In the genomic region with DNA sequence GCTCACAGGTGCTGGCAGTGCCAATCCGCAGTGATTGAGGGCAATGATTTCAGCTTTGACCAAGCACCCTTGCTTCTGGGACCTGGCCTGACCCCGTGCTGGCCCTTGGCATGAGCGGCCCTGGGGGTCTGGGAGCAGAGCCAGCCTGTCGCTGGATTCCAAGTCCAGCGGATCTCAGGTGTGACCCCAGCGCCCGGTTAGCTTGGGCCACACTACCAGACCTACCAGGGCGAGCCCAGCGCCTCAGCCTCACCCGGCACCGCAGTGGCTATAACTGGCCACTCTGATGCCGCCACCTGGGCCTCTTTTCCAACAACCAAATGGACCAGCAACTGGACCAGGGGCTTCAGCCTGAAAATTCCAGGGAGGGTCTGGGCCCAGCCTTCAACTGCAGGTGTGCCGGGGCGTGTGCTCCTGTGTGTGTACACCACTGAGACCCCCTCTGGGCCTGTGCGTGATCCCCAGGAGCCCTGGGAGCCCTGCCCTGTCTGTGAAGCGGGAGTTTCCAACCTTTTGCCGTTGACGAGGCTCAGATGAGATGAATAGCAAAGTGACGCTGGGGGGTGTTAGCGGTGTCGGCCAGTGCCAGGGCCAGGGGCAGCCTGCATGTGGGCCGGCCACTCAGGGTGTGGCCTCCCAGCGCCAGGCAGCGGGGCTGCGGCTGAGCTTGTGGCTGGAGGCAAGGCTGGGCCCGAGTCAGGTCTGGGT, we compare ENCODE assay signal across 8 cellular contexts. TPM values are rescaled to one million over a fixed set of nuclear protein-coding genes. Genes with fewer than 3 reads are reported as not detected.
A peak's percentile ranks its signal among the peaks of the same experiment; 100 is the strongest.
DNase-seq lines count a peak whose midpoint lies in the region; ATAC-seq and TF ChIP-seq lines count a peak whose summit lies in the region.

No MANE protein-coding gene starts in this region.

- H3K4me3 Mint-ChIP-seq in CD4-positive, CD25-positive, alpha-beta regulatory T cell: peak overlapping the region; percentile 91 to 100 (median 96)
- H3K4me3 Mint-ChIP-seq in dendritic cell treated with granulocyte-macrophage colony-stimulating factor and Interleukin-4, amounts not matched to agents 40 ng/mL and 50 ng/mL, for 4 days: peak overlapping the region; percentile 94
- H3K4me3 Mint-ChIP-seq in nephron: peak overlapping the region; percentile 67 to 76 (median 70)

- no peaks in the 10 kb centered on the region for H3K36me3 ChIP-seq in CD4-positive, CD25-positive, alpha-beta regulatory T cell (ENCODE audit: control insufficient read depth, insufficient read depth, low read length)
- H3K36me3 ChIP-seq in OCI-LY7 (ENCODE audit: insufficient read depth, low read length): no peaks in the 10 kb centered on the region

- no peaks in the 10 kb centered on the region for H3K9me2 ChIP-seq in OCI-LY7 (ENCODE audit: insufficient read depth, low read length)

- CTCF ChIA-PET in OCI-LY7 (lab: Charles Lee; ENCODE audit: unreplicated experiment): interaction anchor here (1.0 to 2.5 kb wide), 2 partner anchors 23 to 36 kb away, joined by 3 to 17 read pairs; no protein-coding TSS in a partner anchor

- POLR2A ChIA-PET in OCI-LY7 (lab: Charles Lee): interaction anchor here (0.6 to 1.0 kb wide), 2 partner anchors 22 to 74 kb away, joined by 3 to 4 read pairs; no protein-coding TSS in a partner anchor

- H3K4me1 ChIP-seq in CD4-positive, CD25-positive, alpha-beta regulatory T cell (ENCODE audit: control insufficient read depth, insufficient read depth, low read length, poor library complexity, severe bottlenecking): peaks cover 49% of the 10 kb centered on the region
- peaks cover 53% of the 10 kb centered on the region for H3K4me1 ChIP-seq in OCI-LY7 (ENCODE audit: insufficient read depth, low read length, poor library complexity, severe bottlenecking)

- intact Hi-C loops in OCI-LY7 (cut with micrococcal nuclease; ENCODE audit: unreplicated experiment): loop anchor here (1.0 to 2.0 kb wide), 2 partner anchors 37 to 193 kb away; no protein-coding TSS in a partner anchor
- intact Hi-C loops in dendritic cell treated with granulocyte-macrophage colony-stimulating factor and Interleukin-4, amounts not matched to agents 40 ng/mL and 50 ng/mL, for 4 days (cut with micrococcal nuclease): loop anchor here (1.0 kb wide), 1 partner anchor 8 kb away; no protein-coding TSS in a partner anchor

- H3K27me3 Mint-ChIP-seq in CD4-positive, CD25-positive, alpha-beta regulatory T cell: no peaks in the 10 kb centered on the region
- peaks cover 15% of the 10 kb centered on the region for H3K27me3 Mint-ChIP-seq in dendritic cell treated with granulocyte-macrophage colony-stimulating factor and Interleukin-4, amounts not matched to agents 40 ng/mL and 50 ng/mL, for 4 days
- peaks cover 12% of the 10 kb centered on the region for H3K27me3 Mint-ChIP-seq in nephron (ENCODE audit: low read depth)

- no TSS peak for BruUV-seq in OCI-LY7 (replicated peaks; lab: Mats Ljungman, UMichigan)

- peak overlapping the region; percentile 50; the same call in 1 of the 2 replicates for H2AFZ ChIP-seq in OCI-LY7 (ENCODE audit: low read length)

- no peaks in the 10 kb centered on the region for H3K9me3 ChIP-seq in CD4-positive, CD25-positive, alpha-beta regulatory T cell (ENCODE audit: control insufficient read depth in 2 of 2, low read length in 2 of 2)
- no peaks in the 10 kb centered on the region for H3K9me3 ChIP-seq in OCI-LY7 (ENCODE audit: low read length)

- no peaks in the 10 kb centered on the region for H3K36me3 Mint-ChIP-seq in CD4-positive, CD25-positive, alpha-beta regulatory T cell
- peaks cover 55% of the 10 kb centered on the region for H3K36me3 Mint-ChIP-seq in dendritic cell treated with granulocyte-macrophage colony-stimulating factor and Interleukin-4, amounts not matched to agents 40 ng/mL and 50 ng/mL, for 4 days (ENCODE audit: low read depth)
- H3K36me3 Mint-ChIP-seq in nephron (ENCODE audit: low read depth): no peaks in the 10 kb centered on the region

- TF ChIP-seq CTCF in OCI-LY7 (conservative IDR thresholded peaks at IDR 0.05; ENCODE audit: low read length): no peak
- no peak for TF ChIP-seq CTCF in nephron (IDR thresholded peaks at IDR 0.05; ENCODE audit: unreplicated experiment in 3 of 3)

- peak overlapping the region; percentile 68 for H3K27ac ChIP-seq in CD4-positive, CD25-positive, alpha-beta regulatory T cell (ENCODE audit: insufficient read depth, low read length, poor library complexity, severe bottlenecking)
- peak overlapping the region; percentile 51 for H3K27ac ChIP-seq in OCI-LY7 (ENCODE audit: low read depth, low read length, poor library complexity, severe bottlenecking)

- H3K4me3 ChIP-seq in CD4-positive, CD25-positive, alpha-beta regulatory T cell (ENCODE audit: low read depth, low read length): peak overlapping the region; percentile 79
- H3K4me3 ChIP-seq in OCI-LY7 (ENCODE audit: low read depth, low read length, poor library complexity, severe bottlenecking): peak overlapping the region; percentile 67

- peaks cover 0 to 59% (median 16%) of the 10 kb centered on the region in 4 donors for H3K4me1 Mint-ChIP-seq in CD4-positive, CD25-positive, alpha-beta regulatory T cell
- H3K4me1 Mint-ChIP-seq in dendritic cell treated with granulocyte-macrophage colony-stimulating factor and Interleukin-4, amounts not matched to agents 40 ng/mL and 50 ng/mL, for 4 days (ENCODE audit: low read depth): peaks cover 85% of the 10 kb centered on the region
- peaks cover 40% of the 10 kb centered on the region for H3K4me1 Mint-ChIP-seq in nephron

- peak overlapping the region; percentile 93 to 99 (median 97) for H3K27ac Mint-ChIP-seq in CD4-positive, CD25-positive, alpha-beta regulatory T cell
- peak overlapping the region; percentile 92 for H3K27ac Mint-ChIP-seq in dendritic cell treated with granulocyte-macrophage colony-stimulating factor and Interleukin-4, amounts not matched to agents 40 ng/mL and 50 ng/mL, for 4 days
- H3K27ac Mint-ChIP-seq in nephron: peak overlapping the region; percentile 85 to 95 (median 89)

- H3K79me2 ChIP-seq in OCI-LY7 (ENCODE audit: insufficient read depth, low read depth, low read length): no peaks in the 10 kb centered on the region

- ATAC-seq in CD4-positive, CD25-positive, alpha-beta regulatory T cell (ENCODE audit: low read depth in 2 of 2): no peak
- no peak for ATAC-seq in GM21737 (IDR thresholded peaks at IDR 0.05; ENCODE audit: unreplicated experiment)

- DNase-seq in CD4-positive, CD25-positive, alpha-beta regulatory T cell: peak in 2 of 3 donors; percentile 22 to 38
- no peak for DNase-seq in OCI-LY7 (ENCODE audit: low spot score)
- no peak for DNase-seq in NCI-H510A (lab: John Stamatoyannopoulos, UW)
- DNase-seq in superior temporal gyrus (ENCODE audit: extremely low spot score): no peak
- DNase-seq in NCI-H2107 treated with DMSO at 0.1 percent for 48 hours (lab: John Stamatoyannopoulos, UW; ENCODE audit: unreplicated experiment): no peak

- peak overlapping the region; percentile 93 for H3K4me2 ChIP-seq in OCI-LY7 (ENCODE audit: low read length)

- no peaks in the 10 kb centered on the region for H3K27me3 ChIP-seq in CD4-positive, CD25-positive, alpha-beta regulatory T cell (ENCODE audit: control insufficient read depth, insufficient read depth, low read length)

- H3K9me3 Mint-ChIP-seq in CD4-positive, CD25-positive, alpha-beta regulatory T cell: peaks cover 0 to 2% (median 0%) of the 10 kb centered on the region in 7 donors
- no peaks in the 10 kb centered on the region for H3K9me3 Mint-ChIP-seq in dendritic cell treated with granulocyte-macrophage colony-stimulating factor and Interleukin-4, amounts not matched to agents 40 ng/mL and 50 ng/mL, for 4 days
- no peaks in the 10 kb centered on the region for H3K9me3 Mint-ChIP-seq in nephron

- H4K20me1 ChIP-seq in OCI-LY7 (ENCODE audit: insufficient read depth, low read length): no peaks in the 10 kb centered on the region

RNA-seq across cellular contexts. Expression of a gene that starts 0.7 kb away (rescaled TPM):
- total RNA-seq in CD4-positive, CD25-positive, alpha-beta regulatory T cell: 125 TPM
- 10 to 100 TPM; 10.6 to 21.1 (median 15.3) TPM for polyA plus RNA-seq in CD4-positive, CD25-positive, alpha-beta regulatory T cell
- 15.3 and 17.5 TPM in 2 replicates for total RNA-seq in OCI-LY7 (2014; rRNA removed; shearing (Covaris generic))
- total RNA-seq in OCI-LY7 (2022): 27.3 and 42.4 TPM in 2 replicates

RNA-seq across cellular contexts. Expression of a gene that starts 41.1 kb away (rescaled TPM):
- 2.0 TPM for total RNA-seq in CD4-positive, CD25-positive, alpha-beta regulatory T cell
- polyA plus RNA-seq in CD4-positive, CD25-positive, alpha-beta regulatory T cell: 1 to 10 TPM in 3 of 4 donors, under 1 TPM in 1; 0.88 to 1.5 (median 1.1) TPM
- 0.23 and 0.76 TPM in 2 replicates for total RNA-seq in OCI-LY7 (2014; rRNA removed; shearing (Covaris generic))
- total RNA-seq in OCI-LY7 (2022): 0.72 TPM in 1 of 2 replicates, not detected in the other

Comparison
In these comparisons a context has a peak if more than half of its experiments do, and no peak if none do; other contexts are left out.
1. DNase-seq: peak in CD4-positive, CD25-positive, alpha-beta regulatory T cell (2 of 3); none in OCI-LY7 (single experiment), NCI-H510A (single experiment), superior temporal gyrus (single experiment) and NCI-H2107 treated with DMSO at 0.1 percent for 48 hours (single experiment).
2. Peak in every context shown above with its lines, with median percentiles within 50 percentile points of each other: H3K27ac Mint-ChIP-seq and H3K4me3 Mint-ChIP-seq.